In the genomic region with DNA sequence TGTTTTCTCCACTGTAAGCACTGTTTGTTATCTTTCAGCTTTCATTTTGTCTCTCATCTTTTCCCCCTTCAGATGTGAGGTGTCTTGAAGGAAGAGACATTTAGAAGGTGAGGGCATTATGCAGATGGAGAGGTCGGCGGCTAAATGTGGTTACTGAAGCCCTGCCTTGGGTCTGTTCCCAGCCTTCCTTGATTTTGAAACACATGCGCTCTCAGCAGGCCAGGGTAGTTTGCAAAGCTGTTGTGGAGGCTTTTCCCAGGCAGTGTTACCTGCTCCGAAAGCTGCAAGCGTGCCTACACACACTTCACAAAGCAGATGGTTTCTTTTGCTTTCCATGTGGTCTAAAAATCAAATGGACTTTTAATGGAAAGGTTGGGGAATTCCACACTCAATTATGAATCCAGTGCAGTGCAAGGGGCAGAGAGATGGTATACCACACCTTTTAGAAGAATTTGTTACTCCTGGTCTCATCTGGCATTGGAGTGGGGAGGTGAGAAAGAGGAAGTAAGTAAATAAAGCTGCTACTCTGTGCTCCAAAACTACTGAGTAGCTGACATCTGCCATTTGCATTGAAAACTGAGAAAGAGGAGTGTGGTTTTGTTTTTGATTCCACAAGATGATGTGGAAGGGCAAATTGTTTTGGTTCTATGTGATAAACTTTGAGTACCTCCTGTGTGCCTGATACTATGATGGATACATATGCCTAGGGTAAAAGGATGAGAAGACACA, we compare ENCODE assay signal across 20 cellular contexts.
DNase-seq lines count a peak whose midpoint lies in the region; ATAC-seq and TF ChIP-seq lines count a peak whose summit lies in the region.
"Had no signal": no experiment of that assay in that cellular context is flagged by ENCODE, and none has a peak within 500 bp of the region (broad histone marks: within the 10 kb centered on the region; RNA-seq: fewer than 3 reads in every experiment).

No MANE protein-coding gene starts in this region.

- H2AFZ ChIP-seq in MM.1S (ENCODE audit: low read length) = no peak overlapping the region

- no peak overlapping the region for H3K4me3 Mint-ChIP-seq in chondrocyte (ENCODE audit: unreplicated experiment)
- H3K4me3 Mint-ChIP-seq: B cell, neural crest cell had no signal

- intact Hi-C loops in psoas muscle (cut with DNase I) = no loop called here

- no peaks in the 10 kb centered on the region for H3K9me2 ChIP-seq in MM.1S (replicated peaks; ENCODE audit: insufficient read depth, low read length)

- H3K27me3 ChIP-seq in MM.1S (replicated peaks; ENCODE audit: insufficient read depth, low read length) = no peaks in the 10 kb centered on the region
- H3K27me3 ChIP-seq in psoas muscle (ENCODE audit: insufficient read depth in 3 of 3, low read length in 2 of 3) = no peaks in the 10 kb centered on the region
- H3K27me3 ChIP-seq: body of pancreas, Peyer's patch had no signal

- H3K79me2 ChIP-seq in MM.1S (ENCODE audit: low read length) = no peaks in the 10 kb centered on the region

- H3K4me1 Mint-ChIP-seq in chondrocyte (ENCODE audit: low read depth) = peaks cover 66% of the 10 kb centered on the region
- H3K4me1 Mint-ChIP-seq: B cell had no signal

- no peaks in the 10 kb centered on the region for H3F3A ChIP-seq in MM.1S (ENCODE audit: insufficient read depth, low read length)

- H3K36me3 ChIP-seq in MM.1S (replicated peaks; ENCODE audit: insufficient read depth, low read length) (no peaks in the 10 kb centered on the region), psoas muscle (ENCODE audit: insufficient read depth in 1 of 2, low read depth in 1 of 2) (no peaks in the 10 kb centered on the region)
- H3K36me3 ChIP-seq: Peyer's patch had no signal

- H3K4me1 ChIP-seq in MM.1S (ENCODE audit: low read length) = peaks cover 11% of the 10 kb centered on the region
- H3K4me1 ChIP-seq in psoas muscle = peaks cover 75% of the 10 kb centered on the region

- H3K4me2 ChIP-seq in MM.1S (ENCODE audit: low read depth, low read length) = no peak overlapping the region

- no peak overlapping the region for H3K27ac ChIP-seq in MM.1S (ENCODE audit: low read length)
- H3K27ac ChIP-seq in psoas muscle = peak overlapping the region; percentile 66
- H3K27ac ChIP-seq: body of pancreas, Peyer's patch had no signal

- ATAC-seq in GM18867 (IDR thresholded peaks at IDR 0.05; ENCODE audit: unreplicated experiment) (peak; percentile 67), psoas muscle (peak; percentile 52 to 86 (median 84))
- ATAC-seq: body of pancreas, HCT116 had no signal

- H3K27ac Mint-ChIP-seq in chondrocyte (ENCODE audit: unreplicated experiment) = no peak overlapping the region
- H3K27ac Mint-ChIP-seq: B cell had no signal

- no peaks in the 10 kb centered on the region for H4K20me1 ChIP-seq in MM.1S (ENCODE audit: insufficient read depth, low read length)

- no peak overlapping the region for H3K9ac ChIP-seq in MM.1S (ENCODE audit: low read length)

- no peaks in the 10 kb centered on the region for H3K36me3 Mint-ChIP-seq in chondrocyte (ENCODE audit: low read depth)

- WGBS in psoas muscle, 3 donors = 29 to 49% (median 32%) methylated on average over 5 of the region's 5 CpGs

- H3K27me3 Mint-ChIP-seq in chondrocyte (ENCODE audit: low read depth) = no peaks in the 10 kb centered on the region

- H3K4me3 ChIP-seq in MM.1S (ENCODE audit: low read length) (no peak overlapping the region), psoas muscle (no peak overlapping the region)
- H3K4me3 ChIP-seq: body of pancreas, Peyer's patch had no signal

- H3K9me3 ChIP-seq in MM.1S (replicated peaks; ENCODE audit: insufficient read depth, low read length) (no peaks in the 10 kb centered on the region), psoas muscle (no peaks in the 10 kb centered on the region)
- H3K9me3 ChIP-seq: body of pancreas, Peyer's patch had no signal

- H3K9me3 Mint-ChIP-seq in chondrocyte (ENCODE audit: low read depth) = no peaks in the 10 kb centered on the region
- H3K9me3 Mint-ChIP-seq: neural crest cell had no signal

- DNase-seq in MM.1S = peak; percentile 30
- DNase-seq in cerebellum (ENCODE audit: low spot score) = peak; percentile 78
- no peak for DNase-seq in psoas muscle
- no peak for DNase-seq in chondrocyte (ENCODE audit: low spot score)
- DNase-seq in stimulated activated CD4-positive, alpha-beta T cell treated with anti-CD3 and anti-CD28 coated beads, Interleukin-15, amount 100 ng/mL, for 24 hours = no peak
- DNase-seq in stimulated activated naive CD4-positive, alpha-beta T cell (lab: John Stamatoyannopoulos, UW) = no peak
- DNase-seq: activated CD4-positive, CD25-positive, alpha-beta regulatory T cell; activated naive CD4-positive, alpha-beta T cell treated with Interleukin-2 at 50 U/mL for 16 hours; body of pancreas; foreskin fibroblast; mesenchymal stem cell; NCI-H1436; NCI-H510A; Peyer's patch; retina; stimulated activated CD4-positive, alpha-beta T cell treated with anti-CD3 and anti-CD28 coated beads, Interleukin-4, amount 100 ng/mL, for 24 hours had no signal

- TF ChIP-seq CTCF in MM.1S (IDR thresholded peaks at IDR 0.05; ENCODE audit: low read length) = no peak
- TF ChIP-seq CTCF in psoas muscle (IDR thresholded peaks at IDR 0.05) = no peak
- TF ChIP-seq CTCF in chondrocyte (IDR thresholded peaks at IDR 0.05) = no peak

Comparison
In these comparisons a context has a peak if more than half of its experiments do, and no peak if none do; other contexts are left out.
1. DNase-seq: peak in MM.1S (single experiment) and cerebellum (single experiment); none in psoas muscle (0 of 2), chondrocyte (single experiment), stimulated activated CD4-positive, alpha-beta T cell treated with anti-CD3 and anti-CD28 coated beads, Interleukin-15, amount 100 ng/mL, for 24 hours (single experiment) and stimulated activated naive CD4-positive, alpha-beta T cell (0 of 6).